27 cellular contexts compared by ENCODE assay signal in the genomic region with DNA sequence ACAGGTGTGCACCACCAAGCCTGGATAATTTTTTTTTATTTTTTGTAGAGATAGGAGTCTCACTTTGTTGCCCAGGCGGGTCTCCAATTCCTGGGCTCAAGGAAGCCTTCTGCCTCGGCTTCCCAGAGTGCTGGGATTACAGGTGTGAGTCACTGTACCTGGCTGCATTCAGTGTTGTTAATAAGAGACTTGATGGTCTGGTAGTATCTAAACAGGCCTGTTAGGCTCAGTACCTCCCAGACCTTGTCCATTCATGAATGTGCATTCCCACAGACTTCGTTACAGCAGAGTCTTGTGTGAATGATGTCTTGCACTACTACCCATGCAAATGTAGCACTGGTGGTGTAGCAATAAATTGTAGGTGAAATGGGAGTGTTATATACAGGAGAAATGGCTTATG.
"Had no signal": no experiment of that assay in that cellular context is flagged by ENCODE, and none has a peak within 500 bp of the region (broad histone marks: within the 10 kb centered on the region; RNA-seq: fewer than 3 reads in every experiment).

No MANE protein-coding gene starts in this region.

- H3K27ac ChIP-seq: body of pancreas, coronary artery, dorsolateral prefrontal cortex, epithelial cell of prostate, foreskin keratinocyte, gastrocnemius medialis, heart left ventricle, WERI-Rb-1 had no signal

- H3K4me1 ChIP-seq: foreskin keratinocyte, gastrocnemius medialis, heart left ventricle had no signal

- DNase-seq: activated B cell treated with CpG ODN at 0.5 μM for 24 hours; activated CD4-positive, alpha-beta T cell treated with anti-CD3 and anti-CD28 coated beads for 48 hours; activated CD4-positive, alpha-beta T cell treated with anti-CD3 and anti-CD28 coated beads, Interleukin-2, amount 50 U/mL, for 1 hour; activated CD4-positive, alpha-beta T cell treated with anti-CD3 and anti-CD28 coated beads, Interleukin-2, amount 50 U/mL, for 48 hours; activated CD8-positive, alpha-beta memory T cell treated with anti-CD3 and anti-CD28 coated beads for 24 hours; activated CD8-positive, alpha-beta T cell treated with anti-CD3 and anti-CD28 coated beads for 36 hours; activated effector memory CD4-positive, alpha-beta T cell treated with Interleukin-2 at 50 U/mL for 16 hours; activated gamma-delta T cell treated with Interleukin-2 at 50 U/mL for 16 hours; activated naive CD4-positive, alpha-beta T cell treated with anti-CD3 and anti-CD28 coated beads, Interleukin-2, amount 50 U/mL, for 16 hours; activated naive CD4-positive, alpha-beta T cell treated with Interleukin-2 at 50 U/mL for 16 hours; activated T-cell treated with anti-CD3 and anti-CD28 coated beads, Interleukin-2, amount 50 U/mL, for 4 hours; amniotic stem cell; anterior cingulate cortex; body of pancreas; dorsolateral prefrontal cortex; effector CD4-positive, alpha-beta T cell; effector memory CD8-positive, alpha-beta T cell; gastrocnemius medialis; glutamatergic neuron; heart left ventricle; T-helper 1 cell; T-helper 17 cell; T1000; WERI-Rb-1 had no signal

- H3K27me3 ChIP-seq: body of pancreas, foreskin keratinocyte, gastrocnemius medialis, heart left ventricle had no signal

- H3K4me3 ChIP-seq: body of pancreas, coronary artery, dorsolateral prefrontal cortex, gastrocnemius medialis, heart left ventricle had no signal

- H3K36me3 ChIP-seq: gastrocnemius medialis, heart left ventricle, WERI-Rb-1 had no signal

- H3K9me3 ChIP-seq: body of pancreas had no signal
